ENCODE assay signal across 1 cellular context in the genomic region with DNA sequence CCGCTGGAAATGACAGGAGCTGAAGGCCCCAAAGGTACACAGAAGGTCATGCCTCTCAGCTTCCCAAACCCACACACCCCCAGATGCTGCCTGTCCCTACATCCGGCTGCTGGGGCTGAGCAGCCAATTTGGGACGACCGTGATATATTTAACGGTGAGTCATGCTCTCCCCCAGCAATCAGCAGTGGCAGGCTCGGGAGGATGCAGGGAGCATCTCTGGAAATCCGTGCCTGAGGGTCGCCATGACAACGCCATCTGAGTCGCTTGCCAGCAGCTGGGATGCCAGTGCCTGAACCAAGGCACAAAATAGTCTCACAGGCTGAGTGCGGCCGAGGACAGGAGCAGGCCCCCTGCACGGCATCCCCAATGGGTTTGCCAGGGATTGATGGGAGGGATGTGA.
TF ChIP-seq lines count a peak whose summit lies in the region.

No MANE protein-coding gene starts in this region.

TF ChIP-seq in K562, 482 proteins besides CTCF, POLR2A, EP300 and RAD21 (continued from another document):
- TF ChIP-seq, protein P1, sequence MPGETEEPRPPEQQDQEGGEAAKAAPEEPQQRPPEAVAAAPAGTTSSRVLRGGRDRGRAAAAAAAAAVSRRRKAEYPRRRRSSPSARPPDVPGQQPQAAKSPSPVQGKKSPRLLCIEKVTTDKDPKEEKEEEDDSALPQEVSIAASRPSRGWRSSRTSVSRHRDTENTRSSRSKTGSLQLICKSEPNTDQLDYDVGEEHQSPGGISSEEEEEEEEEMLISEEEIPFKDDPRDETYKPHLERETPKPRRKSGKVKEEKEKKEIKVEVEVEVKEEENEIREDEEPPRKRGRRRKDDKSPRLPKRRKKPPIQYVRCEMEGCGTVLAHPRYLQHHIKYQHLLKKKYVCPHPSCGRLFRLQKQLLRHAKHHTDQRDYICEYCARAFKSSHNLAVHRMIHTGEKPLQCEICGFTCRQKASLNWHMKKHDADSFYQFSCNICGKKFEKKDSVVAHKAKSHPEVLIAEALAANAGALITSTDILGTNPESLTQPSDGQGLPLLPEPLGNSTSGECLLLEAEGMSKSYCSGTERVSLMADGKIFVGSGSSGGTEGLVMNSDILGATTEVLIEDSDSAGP (CRISPR knock-in tag; IDR thresholded peaks at IDR 0.05), result no peak
- TF ChIP-seq KDM1A (IDR thresholded peaks at IDR 0.05) (peak; percentile 30 to 62; a peak in 2 of 4 replicates), CTBP1 (IDR thresholded peaks at IDR 0.05; ENCODE audit: borderline replicate concordance) (peak; percentile 80), THRAP3 (IDR thresholded peaks at IDR 0.05; ENCODE audit: borderline replicate concordance) (no peak), NR2C2 (CRISPR knock-in tag; IDR thresholded peaks at IDR 0.05) (no peak), NR2C2 (tag; IDR thresholded peaks at IDR 0.05) (no peak), RFX1 (IDR thresholded peaks at IDR 0.05) (peak; percentile 79), GTF2E2 (tag; IDR thresholded peaks at IDR 0.05) (no peak), YY1 (IDR thresholded peaks at IDR 0.05; ENCODE audit: borderline replicate concordance in 1 of 3, control insufficient read depth in 1 of 3, extremely low read depth in 1 of 3, insufficient read depth in 3 of 3, insufficient read length in 1 of 3, insufficient replicate concordance in 2 of 3, low read depth in 1 of 3, low read length in 2 of 3) (no peak), RCOR1 (IDR thresholded peaks at IDR 0.05; ENCODE audit: borderline replicate concordance in 1 of 2, low read depth in 2 of 2, low read length in 2 of 2) (peak in 1 of 2 experiments; percentile 64; a peak in 1 of 4 replicates), JUND (IDR thresholded peaks at IDR 0.05; ENCODE audit: borderline replicate concordance, low read depth, low read length) (peak; percentile 25; the same call in 1 of the 2 replicates), JUND (tag; IDR thresholded peaks at IDR 0.05; ENCODE audit: borderline replicate concordance, low read depth, low read length) (no peak), RFX5 (IDR thresholded peaks at IDR 0.05; ENCODE audit: low read depth, low read length) (no peak), POLR2AphosphoS5 (IDR thresholded peaks at IDR 0.05; ENCODE audit: control insufficient read depth, insufficient read depth, low read depth, low read length) (no peak), ZNF263 (CRISPR knock-in tag; IDR thresholded peaks at IDR 0.05; ENCODE audit: borderline replicate concordance) (no peak), SRSF1 (IDR thresholded peaks at IDR 0.05; ENCODE audit: low read depth, low read length) (no peak)
- TF ChIP-seq, protein P2, sequence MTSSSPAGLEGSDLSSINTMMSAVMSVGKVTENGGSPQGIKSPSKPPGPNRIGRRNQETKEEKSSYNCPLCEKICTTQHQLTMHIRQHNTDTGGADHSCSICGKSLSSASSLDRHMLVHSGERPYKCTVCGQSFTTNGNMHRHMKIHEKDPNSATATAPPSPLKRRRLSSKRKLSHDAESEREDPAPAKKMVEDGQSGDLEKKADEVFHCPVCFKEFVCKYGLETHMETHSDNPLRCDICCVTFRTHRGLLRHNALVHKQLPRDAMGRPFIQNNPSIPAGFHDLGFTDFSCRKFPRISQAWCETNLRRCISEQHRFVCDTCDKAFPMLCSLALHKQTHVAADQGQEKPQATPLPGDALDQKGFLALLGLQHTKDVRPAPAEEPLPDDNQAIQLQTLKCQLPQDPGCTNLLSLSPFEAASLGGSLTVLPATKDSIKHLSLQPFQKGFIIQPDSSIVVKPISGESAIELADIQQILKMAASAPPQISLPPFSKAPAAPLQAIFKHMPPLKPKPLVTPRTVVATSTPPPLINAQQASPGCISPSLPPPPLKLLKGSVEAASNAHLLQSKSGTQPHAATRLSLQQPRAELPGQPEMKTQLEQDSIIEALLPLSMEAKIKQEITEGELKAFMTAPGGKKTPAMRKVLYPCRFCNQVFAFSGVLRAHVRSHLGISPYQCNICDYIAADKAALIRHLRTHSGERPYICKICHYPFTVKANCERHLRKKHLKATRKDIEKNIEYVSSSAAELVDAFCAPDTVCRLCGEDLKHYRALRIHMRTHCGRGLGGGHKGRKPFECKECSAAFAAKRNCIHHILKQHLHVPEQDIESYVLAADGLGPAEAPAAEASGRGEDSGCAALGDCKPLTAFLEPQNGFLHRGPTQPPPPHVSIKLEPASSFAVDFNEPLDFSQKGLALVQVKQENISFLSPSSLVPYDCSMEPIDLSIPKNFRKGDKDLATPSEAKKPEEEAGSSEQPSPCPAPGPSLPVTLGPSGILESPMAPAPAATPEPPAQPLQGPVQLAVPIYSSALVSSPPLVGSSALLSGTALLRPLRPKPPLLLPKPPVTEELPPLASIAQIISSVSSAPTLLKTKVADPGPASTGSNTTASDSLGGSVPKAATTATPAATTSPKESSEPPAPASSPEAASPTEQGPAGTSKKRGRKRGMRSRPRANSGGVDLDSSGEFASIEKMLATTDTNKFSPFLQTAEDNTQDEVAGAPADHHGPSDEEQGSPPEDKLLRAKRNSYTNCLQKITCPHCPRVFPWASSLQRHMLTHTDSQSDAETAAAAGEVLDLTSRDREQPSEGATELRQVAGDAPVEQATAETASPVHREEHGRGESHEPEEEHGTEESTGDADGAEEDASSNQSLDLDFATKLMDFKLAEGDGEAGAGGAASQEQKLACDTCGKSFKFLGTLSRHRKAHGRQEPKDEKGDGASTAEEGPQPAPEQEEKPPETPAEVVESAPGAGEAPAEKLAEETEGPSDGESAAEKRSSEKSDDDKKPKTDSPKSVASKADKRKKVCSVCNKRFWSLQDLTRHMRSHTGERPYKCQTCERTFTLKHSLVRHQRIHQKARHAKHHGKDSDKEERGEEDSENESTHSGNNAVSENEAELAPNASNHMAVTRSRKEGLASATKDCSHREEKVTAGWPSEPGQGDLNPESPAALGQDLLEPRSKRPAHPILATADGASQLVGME (CRISPR knock-in tag; IDR thresholded peaks at IDR 0.05), result peak; percentile 93
- TF ChIP-seq, protein P3, sequence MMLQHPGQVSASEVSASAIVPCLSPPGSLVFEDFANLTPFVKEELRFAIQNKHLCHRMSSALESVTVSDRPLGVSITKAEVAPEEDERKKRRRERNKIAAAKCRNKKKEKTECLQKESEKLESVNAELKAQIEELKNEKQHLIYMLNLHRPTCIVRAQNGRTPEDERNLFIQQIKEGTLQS (IDR thresholded peaks at IDR 0.05), result peak; percentile 44; the same call in 1 of the 2 replicates
- TF ChIP-seq, protein P3 (CRISPR knock-in tag; conservative IDR thresholded peaks at IDR 0.05), result no peak
- TF ChIP-seq, protein P4, sequence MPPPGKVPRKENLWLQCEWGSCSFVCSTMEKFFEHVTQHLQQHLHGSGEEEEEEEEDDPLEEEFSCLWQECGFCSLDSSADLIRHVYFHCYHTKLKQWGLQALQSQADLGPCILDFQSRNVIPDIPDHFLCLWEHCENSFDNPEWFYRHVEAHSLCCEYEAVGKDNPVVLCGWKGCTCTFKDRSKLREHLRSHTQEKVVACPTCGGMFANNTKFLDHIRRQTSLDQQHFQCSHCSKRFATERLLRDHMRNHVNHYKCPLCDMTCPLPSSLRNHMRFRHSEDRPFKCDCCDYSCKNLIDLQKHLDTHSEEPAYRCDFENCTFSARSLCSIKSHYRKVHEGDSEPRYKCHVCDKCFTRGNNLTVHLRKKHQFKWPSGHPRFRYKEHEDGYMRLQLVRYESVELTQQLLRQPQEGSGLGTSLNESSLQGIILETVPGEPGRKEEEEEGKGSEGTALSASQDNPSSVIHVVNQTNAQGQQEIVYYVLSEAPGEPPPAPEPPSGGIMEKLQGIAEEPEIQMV (tag; conservative IDR thresholded peaks at IDR 0.05; ENCODE audit: low read depth), result no peak
